ENCODE assay signal across 7 cellular contexts in the genomic region with DNA sequence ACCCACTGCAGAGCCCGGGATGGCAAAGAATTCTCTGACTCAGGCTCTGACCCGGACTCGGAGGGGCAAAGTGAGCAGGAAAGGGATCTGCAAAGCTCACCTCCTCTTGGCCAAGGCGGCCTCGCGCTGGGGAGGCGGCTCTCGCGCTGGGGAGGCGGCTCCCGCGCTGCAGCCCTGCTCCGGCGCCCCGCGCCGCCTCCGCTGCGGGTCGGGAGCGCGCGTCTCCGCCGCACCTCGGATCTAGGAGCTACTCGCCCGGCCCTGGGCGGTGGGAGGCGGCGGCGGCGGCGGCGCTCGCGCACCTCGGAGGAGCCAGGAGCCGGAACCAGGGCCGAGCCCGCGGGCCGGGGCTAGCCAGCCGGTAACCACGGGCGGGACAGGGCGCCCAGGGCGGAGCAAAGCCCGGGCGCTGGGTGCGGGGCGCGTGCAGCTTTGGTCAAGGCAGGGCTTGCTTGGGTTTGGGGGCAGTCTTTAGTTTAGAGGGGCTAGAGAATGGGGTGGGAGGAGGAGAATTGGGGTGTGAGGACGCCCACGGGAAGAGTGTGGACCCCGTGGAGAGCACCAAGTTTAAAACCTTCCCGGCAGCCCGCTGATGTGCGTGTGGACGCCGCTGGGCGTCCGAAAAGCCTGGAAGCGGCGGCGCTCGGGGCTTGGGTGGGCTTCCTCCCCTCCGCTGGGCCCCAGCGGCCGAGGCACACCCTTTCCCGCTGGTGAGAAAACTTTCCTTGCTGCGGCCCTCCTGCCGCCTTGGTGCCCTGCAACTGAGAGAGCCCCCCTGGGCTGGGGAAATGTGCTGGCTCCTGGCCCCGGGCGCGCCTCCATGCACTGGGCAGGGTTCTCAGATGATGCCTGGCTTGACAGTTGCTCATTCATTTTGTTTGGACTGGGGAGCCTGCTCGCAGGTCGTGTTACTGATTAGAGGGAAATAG. TPM values are rescaled to one million over a fixed set of nuclear protein-coding genes. Genes with fewer than 3 reads are reported as not detected.
DNase-seq lines count a peak whose midpoint lies in the region; ATAC-seq and TF ChIP-seq lines count a peak whose summit lies in the region.

A gene with protein sequence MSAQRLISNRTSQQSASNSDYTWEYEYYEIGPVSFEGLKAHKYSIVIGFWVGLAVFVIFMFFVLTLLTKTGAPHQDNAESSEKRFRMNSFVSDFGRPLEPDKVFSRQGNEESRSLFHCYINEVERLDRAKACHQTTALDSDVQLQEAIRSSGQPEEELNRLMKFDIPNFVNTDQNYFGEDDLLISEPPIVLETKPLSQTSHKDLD (plus strand): TSS at position 250 of the 929 bp plus-strand sequence. CDS start 21,547 bp downstream, outside the sequence.

- H3K27ac Mint-ChIP-seq in neural progenitor cell = no peak within 1 kb of the TSS

- DNase-seq in GM13977 (ENCODE audit: low spot score) = peak; percentile 40
- DNase-seq in SK-N-MC (ENCODE audit: low read depth, low spot score) = no peak
- peak; percentile 16 for DNase-seq in fibroblast of mammary gland (ENCODE audit: low read depth)
- peak; percentile 78 for DNase-seq in neural progenitor cell (ENCODE audit: low spot score)
- DNase-seq in effector memory CD4-positive, alpha-beta T cell = no peak
- no peak for DNase-seq in activated naive CD4-positive, alpha-beta T cell treated with anti-CD3 and anti-CD28 coated beads, Interleukin-2, amount 50 U/mL, for 16 hours

- H3K27me3 ChIP-seq in neural progenitor cell = peaks cover 38% of the 10 kb centered on the region
- H3K27me3 ChIP-seq in effector memory CD4-positive, alpha-beta T cell (replicated peaks; ENCODE audit: control insufficient read depth, insufficient read depth, low read length, poor library complexity, severe bottlenecking) = no peaks in the 10 kb centered on the region

- peaks cover 6% of the 10 kb centered on the region for H3K4me1 Mint-ChIP-seq in neural progenitor cell

- H3K9ac ChIP-seq in SK-N-MC (ENCODE audit: insufficient read length) (no peak within 1 kb of the TSS), neural progenitor cell (no peak within 1 kb of the TSS)

- no peak within 1 kb of the TSS for H3K27ac ChIP-seq in SK-N-MC
- no peak within 1 kb of the TSS for H3K27ac ChIP-seq in neural progenitor cell
- no peak within 1 kb of the TSS for H3K27ac ChIP-seq in effector memory CD4-positive, alpha-beta T cell (ENCODE audit: insufficient read depth, low read length, poor library complexity, severe bottlenecking)

- H3K9me3 Mint-ChIP-seq in neural progenitor cell = peaks cover 10% of the 10 kb centered on the region

- peak; percentile 39 for ATAC-seq in HG02884 (IDR thresholded peaks at IDR 0.05; ENCODE audit: unreplicated experiment)

- H2AFZ ChIP-seq in neural progenitor cell (replicated peaks) = peak within 1 kb of the TSS; percentile 97

- peak within 1 kb of the TSS; percentile 86 for H3K4me3 Mint-ChIP-seq in neural progenitor cell

- H3K4me2 ChIP-seq in neural progenitor cell = peak within 1 kb of the TSS; percentile 94

- H3K9me3 ChIP-seq in SK-N-MC (ENCODE audit: low read depth, low read length) = no peaks in the 10 kb centered on the region
- H3K9me3 ChIP-seq in neural progenitor cell (ENCODE audit: low read depth) = no peaks in the 10 kb centered on the region
- no peaks in the 10 kb centered on the region for H3K9me3 ChIP-seq in effector memory CD4-positive, alpha-beta T cell (ENCODE audit: control insufficient read depth, low read length)

- no peaks in the 10 kb centered on the region for H4K20me1 ChIP-seq in neural progenitor cell (ENCODE audit: low read depth)

- no peaks in the 10 kb centered on the region for H3F3A ChIP-seq in neural progenitor cell (ENCODE audit: low read depth)

- peaks cover 10% of the 10 kb centered on the region for H3K4me1 ChIP-seq in neural progenitor cell
- H3K4me1 ChIP-seq in effector memory CD4-positive, alpha-beta T cell (ENCODE audit: control insufficient read depth, insufficient read depth, low read length, poor library complexity, severe bottlenecking) = peaks cover 4% of the 10 kb centered on the region

- TF ChIP-seq CTCF in GM13977 (IDR thresholded peaks at IDR 0.05; ENCODE audit: extremely low read depth, insufficient read depth, missing control alignments) (no peak), fibroblast of mammary gland (conservative IDR thresholded peaks at IDR 0.05; ENCODE audit: control insufficient read depth, insufficient read depth, low read depth, low read length) (no peak), neural progenitor cell (IDR thresholded peaks at IDR 0.05) (no peak)

- H3K4me3 ChIP-seq in SK-N-MC (peak within 1 kb of the TSS; percentile 73), fibroblast of mammary gland (ENCODE audit: control insufficient read depth, low read depth, low read length) (peak within 1 kb of the TSS; percentile 52), neural progenitor cell (peak within 1 kb of the TSS; percentile 88)
- no peak within 1 kb of the TSS for H3K4me3 ChIP-seq in effector memory CD4-positive, alpha-beta T cell (ENCODE audit: insufficient read depth, low read depth, low read length, poor library complexity, severe bottlenecking)

- H3K27me3 Mint-ChIP-seq in neural progenitor cell (ENCODE audit: insufficient read depth, low read depth) = peaks cover 15% of the 10 kb centered on the region

- H3K36me3 ChIP-seq in SK-N-MC (ENCODE audit: insufficient read depth, low read length) (no peaks in the 10 kb centered on the region), neural progenitor cell (no peaks in the 10 kb centered on the region)
- H3K36me3 ChIP-seq in effector memory CD4-positive, alpha-beta T cell (ENCODE audit: control insufficient read depth, insufficient read depth, low read length) = no peaks in the 10 kb centered on the region

- no peaks in the 10 kb centered on the region for H3K79me2 ChIP-seq in neural progenitor cell (ENCODE audit: low read depth)

- H3K36me3 Mint-ChIP-seq in neural progenitor cell = no peaks in the 10 kb centered on the region

- in situ Hi-C loops in GM13977 (cut with MboI; ENCODE audit: low pct_unique_long_range_greater_than_20kb, low sequenced_read_pairs, unreplicated experiment) = no loop called here

RNA-seq across cellular contexts. Expression of the gene that starts here (rescaled TPM):
- total RNA-seq in neural progenitor cell (ENCODE audit: low replicate concordance) = 0.59 and 0.75 TPM in 2 replicates

Comparison
In these comparisons a context has a peak if more than half of its experiments do, and no peak if none do; other contexts are left out.
1. Peak in DNase-seq, H3K4me3 ChIP-seq and H3K4me2 ChIP-seq in neural progenitor cell; RNA of the gene not detected or under 1 TPM.
2. DNase-seq: peak in GM13977 (single experiment) and fibroblast of mammary gland (single experiment); none in SK-N-MC (single experiment), effector memory CD4-positive, alpha-beta T cell (0 of 3) and activated naive CD4-positive, alpha-beta T cell treated with anti-CD3 and anti-CD28 coated beads, Interleukin-2, amount 50 U/mL, for 16 hours (single experiment).